Comparison of ENCODE assay signal across 27 cellular contexts in the genomic region with DNA sequence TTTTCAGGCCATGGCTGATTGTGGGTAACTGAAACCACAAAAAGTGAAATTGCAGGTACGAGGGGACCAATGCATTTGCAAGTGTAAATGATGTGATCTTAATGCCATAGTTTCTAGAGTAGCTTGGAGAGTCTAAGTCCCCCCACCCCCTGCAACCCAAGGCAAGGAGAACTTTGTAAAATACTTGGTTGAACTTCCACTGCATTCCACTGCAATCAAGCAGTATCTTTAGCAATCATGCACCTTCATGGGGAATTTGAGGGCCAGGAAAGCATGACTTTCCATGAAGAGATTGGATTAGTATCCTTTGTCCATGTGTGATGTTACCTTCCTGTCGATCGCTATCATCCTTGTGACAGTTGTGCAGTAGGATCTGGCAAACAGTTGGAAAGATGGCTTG. TPM values are rescaled to one million over a fixed set of nuclear protein-coding genes. Genes with fewer than 3 reads are reported as not detected.
"Had no signal": no experiment of that assay in that cellular context is flagged by ENCODE, and none has a peak within 500 bp of the region (broad histone marks: within the 10 kb centered on the region; RNA-seq: fewer than 3 reads in every experiment).

No MANE protein-coding gene starts in this region.

- H3K36me3 ChIP-seq: esophagus squamous epithelium, gastrocnemius medialis, heart right ventricle, left lung, lower lobe of right lung had no signal

- H3K4me1 ChIP-seq: gastrocnemius medialis, heart right ventricle, left lung, lower lobe of right lung had no signal

- H3K27me3 ChIP-seq: esophagus squamous epithelium, gastrocnemius medialis had no signal

- DNase-seq: dermis blood vessel endothelial cell; dorsolateral prefrontal cortex; effector CD4-positive, alpha-beta T cell; effector memory CD4-positive, alpha-beta T cell; erythroblast; esophagus squamous epithelium; foreskin fibroblast; foreskin melanocyte; gastrocnemius medialis; glutamatergic neuron; head of caudate nucleus; heart right ventricle; hippocampal formation; left cardiac atrium; left lung; left ventricle myocardium superior; lower lobe of right lung; mesenchymal stem cell; midbrain had no signal

- H3K9me3 ChIP-seq: esophagus squamous epithelium, gastrocnemius medialis, heart right ventricle, left lung, lower lobe of right lung had no signal

- H3K27ac ChIP-seq: coronary artery, dorsolateral prefrontal cortex, epithelial cell of prostate, esophagus squamous epithelium, gastrocnemius medialis, heart right ventricle, left lung, lower lobe of right lung had no signal

- H3K4me3 ChIP-seq: coronary artery, dorsolateral prefrontal cortex, esophagus squamous epithelium, gastrocnemius medialis, heart right ventricle, left lung, lower lobe of right lung had no signal

- ATAC-seq: esophagus mucosa, gastrocnemius medialis, heart right ventricle, left cardiac atrium, left lung, left ventricle myocardium superior, lower lobe of right lung had no signal

RNA-seq across cellular contexts. Expression of gene CYP8B1, which starts 11.4 kb away (rescaled TPM):
- total RNA-seq: dermis blood vessel endothelial cell, esophagus mucosa, esophagus squamous epithelium, glomerular endothelial cell, heart right ventricle, kidney epithelial cell, left cardiac atrium, left lung, left ventricle myocardium superior, lower leg skin, lower lobe of right lung, lung microvascular endothelial cell had no signal
- polyA plus RNA-seq: heart right ventricle, keratinocyte had no signal
